In genomic region chr10:43160919-43161251, GRCh38 we compare ENCODE assay signal across 9 cellular contexts. TPM values are rescaled to one million over a fixed set of nuclear protein-coding genes. Genes with fewer than 3 reads are reported as not detected.
DNase-seq lines count a peak whose midpoint lies in the region; ATAC-seq lines count a peak whose summit lies in the region.
"Had no signal": no experiment of that assay in that cellular context is flagged by ENCODE, and none has a peak within 500 bp of the region (broad histone marks: within the 10 kb centered on the region; RNA-seq: fewer than 3 reads in every experiment).

No MANE protein-coding gene starts in this region.

- H3K9me3 ChIP-seq in right cardiac atrium (ENCODE audit: control insufficient read depth, low read length): no peaks in the 10 kb centered on the region

- H3K4me1 Mint-ChIP-seq in dendritic cell treated with granulocyte-macrophage colony-stimulating factor and Interleukin-4, amounts not matched to agents 40 ng/mL and 50 ng/mL, for 4 days (ENCODE audit: low read depth): peaks cover 55% of the 10 kb centered on the region

- H3K4me1 ChIP-seq in right cardiac atrium (ENCODE audit: control insufficient read depth, insufficient read depth, low read length): no peaks in the 10 kb centered on the region

- H3K27ac ChIP-seq in right cardiac atrium (ENCODE audit: low read length): no peak overlapping the region

- intact Hi-C loops in dendritic cell treated with granulocyte-macrophage colony-stimulating factor and Interleukin-4, amounts not matched to agents 40 ng/mL and 50 ng/mL, for 4 days (cut with micrococcal nuclease): loop anchor here (10.0 kb wide), 1 partner anchor 356 kb away; no protein-coding TSS in a partner anchor
- intact Hi-C loops in right cardiac atrium (cut with DNase I): no loop called here

- H3K9me3 Mint-ChIP-seq in dendritic cell treated with granulocyte-macrophage colony-stimulating factor and Interleukin-4, amounts not matched to agents 40 ng/mL and 50 ng/mL, for 4 days: no peaks in the 10 kb centered on the region

- H3K36me3 Mint-ChIP-seq in dendritic cell treated with granulocyte-macrophage colony-stimulating factor and Interleukin-4, amounts not matched to agents 40 ng/mL and 50 ng/mL, for 4 days (ENCODE audit: low read depth): peaks cover 73% of the 10 kb centered on the region

- DNase-seq in ELR (ENCODE audit: low read depth) (peak; percentile 65), SKM-1 treated with dmso at 0.1 percent for 144 hours (lab: John Stamatoyannopoulos, UW; ENCODE audit: unreplicated experiment) (no peak), cortex of kidney (lab: John Stamatoyannopoulos, UW) (no peak), 8988T (no peak), right cardiac atrium (no peak)
- DNase-seq: NCI-H2227 treated with DMSO at 0.1 percent for 48 hours had no signal

- ATAC-seq in GM19455 (IDR thresholded peaks at IDR 0.05; ENCODE audit: unreplicated experiment) (peak; percentile 70), HG03103 (IDR thresholded peaks at IDR 0.05; ENCODE audit: low read depth, unreplicated experiment) (peak; percentile 57), right cardiac atrium (no peak)

- H3K27ac Mint-ChIP-seq in dendritic cell treated with granulocyte-macrophage colony-stimulating factor and Interleukin-4, amounts not matched to agents 40 ng/mL and 50 ng/mL, for 4 days: peak overlapping the region; percentile 80

- H3K4me3 Mint-ChIP-seq in dendritic cell treated with granulocyte-macrophage colony-stimulating factor and Interleukin-4, amounts not matched to agents 40 ng/mL and 50 ng/mL, for 4 days: peak overlapping the region; percentile 30

- H3K27me3 ChIP-seq in right cardiac atrium (ENCODE audit: control insufficient read depth, insufficient read depth): no peaks in the 10 kb centered on the region

- WGBS in right cardiac atrium: 89% methylated on average over 2 of the region's 2 CpGs

- H3K27me3 Mint-ChIP-seq in dendritic cell treated with granulocyte-macrophage colony-stimulating factor and Interleukin-4, amounts not matched to agents 40 ng/mL and 50 ng/mL, for 4 days: no peaks in the 10 kb centered on the region

- no peak overlapping the region for H3K4me3 ChIP-seq in right cardiac atrium (ENCODE audit: low read length)

RNA-seq across cellular contexts. Expression of gene CSGALNACT2, which starts 22.6 kb away (rescaled TPM):
- 10 to 100 TPM in 3 of 4 donors, 1 to 10 TPM in 1; 10.0 to 17.2 (median 10.9) TPM for total RNA-seq in right cardiac atrium
- polyA plus RNA-seq in right cardiac atrium: 5.1 TPM

Comparison
In these comparisons a context has a peak if more than half of its experiments do, and no peak if none do; other contexts are left out.
1. ATAC-seq: peak in GM19455 (single experiment) and HG03103 (single experiment); none in right cardiac atrium (0 of 2).